1 cellular context compared by ENCODE assay signal in genomic region chr11:11279956-11280689, GRCh38.
TF ChIP-seq lines count a peak whose summit lies in the region.

No MANE protein-coding gene starts in this region.

TF ChIP-seq in HepG2, 621 proteins besides CTCF, POLR2A, EP300 and RAD21 (continued from another document):
- TF ChIP-seq, protein P1, sequence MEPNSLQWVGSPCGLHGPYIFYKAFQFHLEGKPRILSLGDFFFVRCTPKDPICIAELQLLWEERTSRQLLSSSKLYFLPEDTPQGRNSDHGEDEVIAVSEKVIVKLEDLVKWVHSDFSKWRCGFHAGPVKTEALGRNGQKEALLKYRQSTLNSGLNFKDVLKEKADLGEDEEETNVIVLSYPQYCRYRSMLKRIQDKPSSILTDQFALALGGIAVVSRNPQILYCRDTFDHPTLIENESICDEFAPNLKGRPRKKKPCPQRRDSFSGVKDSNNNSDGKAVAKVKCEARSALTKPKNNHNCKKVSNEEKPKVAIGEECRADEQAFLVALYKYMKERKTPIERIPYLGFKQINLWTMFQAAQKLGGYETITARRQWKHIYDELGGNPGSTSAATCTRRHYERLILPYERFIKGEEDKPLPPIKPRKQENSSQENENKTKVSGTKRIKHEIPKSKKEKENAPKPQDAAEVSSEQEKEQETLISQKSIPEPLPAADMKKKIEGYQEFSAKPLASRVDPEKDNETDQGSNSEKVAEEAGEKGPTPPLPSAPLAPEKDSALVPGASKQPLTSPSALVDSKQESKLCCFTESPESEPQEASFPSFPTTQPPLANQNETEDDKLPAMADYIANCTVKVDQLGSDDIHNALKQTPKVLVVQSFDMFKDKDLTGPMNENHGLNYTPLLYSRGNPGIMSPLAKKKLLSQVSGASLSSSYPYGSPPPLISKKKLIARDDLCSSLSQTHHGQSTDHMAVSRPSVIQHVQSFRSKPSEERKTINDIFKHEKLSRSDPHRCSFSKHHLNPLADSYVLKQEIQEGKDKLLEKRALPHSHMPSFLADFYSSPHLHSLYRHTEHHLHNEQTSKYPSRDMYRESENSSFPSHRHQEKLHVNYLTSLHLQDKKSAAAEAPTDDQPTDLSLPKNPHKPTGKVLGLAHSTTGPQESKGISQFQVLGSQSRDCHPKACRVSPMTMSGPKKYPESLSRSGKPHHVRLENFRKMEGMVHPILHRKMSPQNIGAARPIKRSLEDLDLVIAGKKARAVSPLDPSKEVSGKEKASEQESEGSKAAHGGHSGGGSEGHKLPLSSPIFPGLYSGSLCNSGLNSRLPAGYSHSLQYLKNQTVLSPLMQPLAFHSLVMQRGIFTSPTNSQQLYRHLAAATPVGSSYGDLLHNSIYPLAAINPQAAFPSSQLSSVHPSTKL (CRISPR knock-in tag; IDR thresholded peaks at IDR 0.05) = peak; percentile 17; the same call in 1 of the 2 replicates
- TF ChIP-seq PAXIP1 (CRISPR knock-in tag; conservative IDR thresholded peaks at IDR 0.05) (no peak), NCOA1 (CRISPR knock-in tag; IDR thresholded peaks at IDR 0.05) (no peak), FOSL2 (CRISPR knock-in tag; IDR thresholded peaks at IDR 0.05) (peak; percentile 22; the same call in 1 of the 2 replicates), ZFP90 (CRISPR knock-in tag; IDR thresholded peaks at IDR 0.05; ENCODE audit: borderline replicate concordance) (no peak), ZNF746 (CRISPR knock-in tag; IDR thresholded peaks at IDR 0.05) (no peak), CAMTA2 (CRISPR knock-in tag; IDR thresholded peaks at IDR 0.05; ENCODE audit: borderline replicate concordance) (no peak), E2F1 (CRISPR knock-in tag; IDR thresholded peaks at IDR 0.05) (no peak), SATB2 (CRISPR knock-in tag; IDR thresholded peaks at IDR 0.05) (no peak), ZNF605 (CRISPR knock-in tag; IDR thresholded peaks at IDR 0.05) (no peak), FOXP1 (IDR thresholded peaks at IDR 0.05) (no peak), FOXP1 (CRISPR knock-in tag; IDR thresholded peaks at IDR 0.05) (peak; percentile 51; the same call in 1 of the 2 replicates), HIC2 (CRISPR knock-in tag; IDR thresholded peaks at IDR 0.05; ENCODE audit: low read depth) (no peak), FOXA3 (CRISPR knock-in tag; IDR thresholded peaks at IDR 0.05) (0 out of 2 replicates have a peak, but pooled peaks have one; percentile 25), ZNF292 (CRISPR knock-in tag; IDR thresholded peaks at IDR 0.05; ENCODE audit: borderline replicate concordance, low read depth) (no peak), ZNF768 (CRISPR knock-in tag; IDR thresholded peaks at IDR 0.05) (peak; percentile 42; the same call in 1 of the 2 replicates), ELF3 (CRISPR knock-in tag; IDR thresholded peaks at IDR 0.05) (peak; percentile 30; the same call in 1 of the 2 replicates), ZNF10 (CRISPR knock-in tag; IDR thresholded peaks at IDR 0.05; ENCODE audit: borderline replicate concordance, low read depth) (no peak), PAX8 (CRISPR knock-in tag; IDR thresholded peaks at IDR 0.05; ENCODE audit: borderline replicate concordance) (no peak), MTA1 (CRISPR knock-in tag; IDR thresholded peaks at IDR 0.05; ENCODE audit: borderline replicate concordance) (no peak), ZNF780A (CRISPR knock-in tag; IDR thresholded peaks at IDR 0.05) (no peak), ATAD3A (CRISPR knock-in tag; IDR thresholded peaks at IDR 0.05) (no peak), DNMT3B (CRISPR knock-in tag; conservative IDR thresholded peaks at IDR 0.05) (no peak), POGZ (CRISPR knock-in tag; IDR thresholded peaks at IDR 0.05) (no peak), TCF7L2 (IDR thresholded peaks at IDR 0.05; ENCODE audit: low read depth, low read length) (no peak), MEIS2 (CRISPR knock-in tag; IDR thresholded peaks at IDR 0.05) (no peak)
- TF ChIP-seq, protein P2, sequence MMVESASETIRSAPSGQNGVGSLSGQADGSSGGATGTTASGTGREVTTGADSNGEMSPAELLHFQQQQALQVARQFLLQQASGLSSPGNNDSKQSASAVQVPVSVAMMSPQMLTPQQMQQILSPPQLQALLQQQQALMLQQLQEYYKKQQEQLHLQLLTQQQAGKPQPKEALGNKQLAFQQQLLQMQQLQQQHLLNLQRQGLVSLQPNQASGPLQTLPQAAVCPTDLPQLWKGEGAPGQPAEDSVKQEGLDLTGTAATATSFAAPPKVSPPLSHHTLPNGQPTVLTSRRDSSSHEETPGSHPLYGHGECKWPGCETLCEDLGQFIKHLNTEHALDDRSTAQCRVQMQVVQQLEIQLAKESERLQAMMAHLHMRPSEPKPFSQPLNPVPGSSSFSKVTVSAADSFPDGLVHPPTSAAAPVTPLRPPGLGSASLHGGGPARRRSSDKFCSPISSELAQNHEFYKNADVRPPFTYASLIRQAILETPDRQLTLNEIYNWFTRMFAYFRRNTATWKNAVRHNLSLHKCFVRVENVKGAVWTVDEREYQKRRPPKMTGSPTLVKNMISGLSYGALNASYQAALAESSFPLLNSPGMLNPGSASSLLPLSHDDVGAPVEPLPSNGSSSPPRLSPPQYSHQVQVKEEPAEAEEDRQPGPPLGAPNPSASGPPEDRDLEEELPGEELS (CRISPR knock-in tag; IDR thresholded peaks at IDR 0.05) = peak; percentile 68; the same call in 1 of the 2 replicates
- TF ChIP-seq, protein P3, sequence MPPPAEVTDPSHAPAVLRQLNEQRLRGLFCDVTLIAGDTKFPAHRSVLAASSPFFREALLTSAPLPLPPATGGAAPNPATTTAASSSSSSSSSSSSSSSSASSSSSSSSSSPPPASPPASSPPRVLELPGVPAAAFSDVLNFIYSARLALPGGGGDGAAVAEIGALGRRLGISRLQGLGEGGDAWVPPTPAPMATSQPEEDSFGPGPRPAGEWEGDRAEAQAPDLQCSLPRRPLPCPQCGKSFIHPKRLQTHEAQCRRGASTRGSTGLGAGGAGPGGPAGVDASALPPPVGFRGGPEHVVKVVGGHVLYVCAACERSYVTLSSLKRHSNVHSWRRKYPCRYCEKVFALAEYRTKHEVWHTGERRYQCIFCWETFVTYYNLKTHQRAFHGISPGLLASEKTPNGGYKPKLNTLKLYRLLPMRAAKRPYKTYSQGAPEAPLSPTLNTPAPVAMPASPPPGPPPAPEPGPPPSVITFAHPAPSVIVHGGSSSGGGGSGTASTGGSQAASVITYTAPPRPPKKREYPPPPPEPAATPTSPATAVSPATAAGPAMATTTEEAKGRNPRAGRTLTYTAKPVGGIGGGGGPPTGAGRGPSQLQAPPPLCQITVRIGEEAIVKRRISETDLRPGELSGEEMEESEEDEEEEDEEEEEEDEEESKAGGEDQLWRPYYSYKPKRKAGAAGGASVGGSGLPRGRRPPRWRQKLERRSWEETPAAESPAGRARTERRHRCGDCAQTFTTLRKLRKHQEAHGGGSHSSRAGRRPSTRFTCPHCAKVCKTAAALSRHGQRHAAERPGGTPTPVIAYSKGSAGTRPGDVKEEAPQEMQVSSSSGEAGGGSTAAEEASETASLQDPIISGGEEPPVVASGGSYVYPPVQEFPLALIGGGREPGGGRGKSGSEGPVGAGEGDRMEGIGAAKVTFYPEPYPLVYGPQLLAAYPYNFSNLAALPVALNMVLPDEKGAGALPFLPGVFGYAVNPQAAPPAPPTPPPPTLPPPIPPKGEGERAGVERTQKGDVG (CRISPR knock-in tag; IDR thresholded peaks at IDR 0.05; ENCODE audit: borderline replicate concordance) = no peak
- TF ChIP-seq, protein P4, sequence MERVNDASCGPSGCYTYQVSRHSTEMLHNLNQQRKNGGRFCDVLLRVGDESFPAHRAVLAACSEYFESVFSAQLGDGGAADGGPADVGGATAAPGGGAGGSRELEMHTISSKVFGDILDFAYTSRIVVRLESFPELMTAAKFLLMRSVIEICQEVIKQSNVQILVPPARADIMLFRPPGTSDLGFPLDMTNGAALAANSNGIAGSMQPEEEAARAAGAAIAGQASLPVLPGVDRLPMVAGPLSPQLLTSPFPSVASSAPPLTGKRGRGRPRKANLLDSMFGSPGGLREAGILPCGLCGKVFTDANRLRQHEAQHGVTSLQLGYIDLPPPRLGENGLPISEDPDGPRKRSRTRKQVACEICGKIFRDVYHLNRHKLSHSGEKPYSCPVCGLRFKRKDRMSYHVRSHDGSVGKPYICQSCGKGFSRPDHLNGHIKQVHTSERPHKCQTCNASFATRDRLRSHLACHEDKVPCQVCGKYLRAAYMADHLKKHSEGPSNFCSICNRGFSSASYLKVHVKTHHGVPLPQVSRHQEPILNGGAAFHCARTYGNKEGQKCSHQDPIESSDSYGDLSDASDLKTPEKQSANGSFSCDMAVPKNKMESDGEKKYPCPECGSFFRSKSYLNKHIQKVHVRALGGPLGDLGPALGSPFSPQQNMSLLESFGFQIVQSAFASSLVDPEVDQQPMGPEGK (CRISPR knock-in tag; IDR thresholded peaks at IDR 0.05) = peak; percentile 43; the same call in 1 of the 2 replicates
- TF ChIP-seq, protein P5, sequence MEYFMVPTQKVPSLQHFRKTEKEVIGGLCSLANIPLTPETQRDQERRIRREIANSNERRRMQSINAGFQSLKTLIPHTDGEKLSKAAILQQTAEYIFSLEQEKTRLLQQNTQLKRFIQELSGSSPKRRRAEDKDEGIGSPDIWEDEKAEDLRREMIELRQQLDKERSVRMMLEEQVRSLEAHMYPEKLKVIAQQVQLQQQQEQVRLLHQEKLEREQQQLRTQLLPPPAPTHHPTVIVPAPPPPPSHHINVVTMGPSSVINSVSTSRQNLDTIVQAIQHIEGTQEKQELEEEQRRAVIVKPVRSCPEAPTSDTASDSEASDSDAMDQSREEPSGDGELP (IDR thresholded peaks at IDR 0.05; ENCODE audit: borderline replicate concordance, low read depth) = 0 out of 2 replicates have a peak, but pooled peaks have one; percentile 9
